In the genomic region with DNA sequence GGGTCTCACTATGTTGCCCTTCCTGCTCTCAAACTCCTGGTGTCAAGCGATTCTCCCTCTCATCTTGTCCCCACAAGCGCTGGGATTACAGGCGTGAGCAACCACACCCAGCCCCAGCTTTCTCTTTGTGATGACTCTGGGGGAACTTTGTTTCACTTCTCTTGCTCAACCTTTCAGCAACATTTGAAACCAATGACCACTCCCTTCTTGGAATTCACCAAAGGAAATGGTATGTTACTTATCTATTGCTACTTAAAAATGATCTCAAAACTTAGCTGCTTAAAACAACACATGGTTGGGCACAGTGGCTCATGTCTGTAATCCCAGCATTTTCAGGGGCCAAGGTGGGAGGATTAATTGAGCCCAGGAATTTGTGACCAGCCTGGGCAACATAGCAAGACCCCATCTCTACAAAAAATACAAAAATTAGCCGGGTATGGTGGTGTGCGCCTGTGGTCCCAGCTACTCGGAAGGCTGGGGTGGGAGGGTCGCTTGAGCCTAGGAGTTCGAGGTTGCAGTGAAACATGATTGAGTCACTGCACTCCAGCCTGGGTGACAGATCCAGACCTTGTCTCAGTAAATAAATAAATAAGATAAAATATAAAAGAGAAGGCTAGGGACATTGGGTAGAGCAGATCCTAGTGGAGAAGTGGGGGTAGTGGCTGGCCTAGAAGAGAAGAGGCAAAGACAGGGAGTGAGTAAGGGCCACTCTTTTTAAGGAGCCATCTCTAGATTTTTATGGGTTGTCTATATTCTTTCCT, we compare ENCODE assay signal across 11 cellular contexts. TPM values are rescaled to one million over a fixed set of nuclear protein-coding genes. Genes with fewer than 3 reads are reported as not detected.
DNase-seq lines count a peak whose midpoint lies in the region; ATAC-seq and TF ChIP-seq lines count a peak whose summit lies in the region.
"Had no signal": no experiment of that assay in that cellular context is flagged by ENCODE, and none has a peak within 500 bp of the region (broad histone marks: within the 10 kb centered on the region; RNA-seq: fewer than 3 reads in every experiment).

No MANE protein-coding gene starts in this region.

- TF ChIP-seq EP300 in gastroesophageal sphincter (IDR thresholded peaks at IDR 0.05): no peak
- no peak for TF ChIP-seq EP300 in suprapubic skin (IDR thresholded peaks at IDR 0.05)

- TF ChIP-seq POLR2A in gastroesophageal sphincter (IDR thresholded peaks at IDR 0.05): no peak
- no peak for TF ChIP-seq POLR2A in suprapubic skin (IDR thresholded peaks at IDR 0.05)

- intact Hi-C loops in activated CD8-positive, alpha-beta T cell treated with anti-CD3 and anti-CD28 coated beads for 36 hours (cut with micrococcal nuclease): no loop called here

- H3K36me3 Mint-ChIP-seq in activated T-cell treated with anti-CD3 and anti-CD28 coated beads, Interleukin-2, amount 50 U/mL, for 4 hours (ENCODE audit: insufficient read depth): no peaks in the 10 kb centered on the region
- H3K36me3 Mint-ChIP-seq in activated CD8-positive, alpha-beta T cell treated with anti-CD3 and anti-CD28 coated beads for 36 hours (ENCODE audit: low read depth): no peaks in the 10 kb centered on the region

- no peaks in the 10 kb centered on the region for H3K9me3 Mint-ChIP-seq in activated T-cell treated with anti-CD3 and anti-CD28 coated beads, Interleukin-2, amount 50 U/mL, for 4 hours
- H3K9me3 Mint-ChIP-seq in activated CD8-positive, alpha-beta T cell treated with anti-CD3 and anti-CD28 coated beads for 36 hours: no peaks in the 10 kb centered on the region

- H3K27me3 Mint-ChIP-seq in activated T-cell treated with anti-CD3 and anti-CD28 coated beads, Interleukin-2, amount 50 U/mL, for 4 hours (ENCODE audit: low read depth): no peaks in the 10 kb centered on the region
- no peaks in the 10 kb centered on the region for H3K27me3 Mint-ChIP-seq in activated CD8-positive, alpha-beta T cell treated with anti-CD3 and anti-CD28 coated beads for 36 hours

- H3K27me3 ChIP-seq in gastroesophageal sphincter (no peaks in the 10 kb centered on the region), suprapubic skin (no peaks in the 10 kb centered on the region)
- H3K27me3 ChIP-seq: BLaER1, body of pancreas, Peyer's patch had no signal

- H3K4me3 Mint-ChIP-seq in activated T-cell treated with anti-CD3 and anti-CD28 coated beads, Interleukin-2, amount 50 U/mL, for 4 hours: no peak overlapping the region
- H3K4me3 Mint-ChIP-seq in activated CD8-positive, alpha-beta T cell treated with anti-CD3 and anti-CD28 coated beads for 36 hours: no peak overlapping the region

- H3K27ac Mint-ChIP-seq in activated CD8-positive, alpha-beta T cell treated with anti-CD3 and anti-CD28 coated beads for 36 hours: peak overlapping the region; percentile 86

- peaks cover 13% of the 10 kb centered on the region for H3K4me1 Mint-ChIP-seq in activated T-cell treated with anti-CD3 and anti-CD28 coated beads, Interleukin-2, amount 50 U/mL, for 4 hours (ENCODE audit: low read depth)
- H3K4me1 Mint-ChIP-seq in activated CD8-positive, alpha-beta T cell treated with anti-CD3 and anti-CD28 coated beads for 36 hours (ENCODE audit: low read depth): peaks cover 17% of the 10 kb centered on the region

- H3K4me3 ChIP-seq in gastroesophageal sphincter: no peak overlapping the region
- H3K4me3 ChIP-seq in suprapubic skin: no peak overlapping the region
- H3K4me3 ChIP-seq: BLaER1, body of pancreas, Peyer's patch had no signal

- H3K36me3 ChIP-seq in gastroesophageal sphincter (no peaks in the 10 kb centered on the region), suprapubic skin (no peaks in the 10 kb centered on the region)
- H3K36me3 ChIP-seq: BLaER1, Peyer's patch had no signal

- POLR2A ChIA-PET in activated CD8-positive, alpha-beta T cell treated with anti-CD3 and anti-CD28 coated beads for 36 hours (lab: Charles Lee): interaction anchor here (0.5 to 2.5 kb wide), 6 partner anchors 10 to 85 kb away, joined by 3 to 10 read pairs (median 3); a partner anchor contains a TSS

- DNase-seq in activated T-cell treated with anti-CD3 and anti-CD28 coated beads, Interleukin-2, amount 50 U/mL, for 4 hours: no peak
- DNase-seq in activated T-cell treated with anti-CD3 and anti-CD28 coated beads, Interleukin-2, amount 50 U/mL, for 1 hour: no peak
- DNase-seq in activated CD8-positive, alpha-beta T cell treated with anti-CD3 and anti-CD28 coated beads for 36 hours: peak; percentile 59
- peak in 1 of 2 donors; percentile 74 for DNase-seq in suprapubic skin (ENCODE audit: low spot score in 2 of 2)
- DNase-seq in T1000 (lab: John Stamatoyannopoulos, UW): no peak
- no peak for DNase-seq in DMS79 treated with DMSO at 0.1 percent for 48 hours (lab: John Stamatoyannopoulos, UW)

- CTCF ChIA-PET in activated CD8-positive, alpha-beta T cell treated with anti-CD3 and anti-CD28 coated beads for 36 hours (lab: Charles Lee): interaction anchor here (1.0 to 2.6 kb wide), 8 partner anchors 11 to 610 kb away, joined by 3 to 14 read pairs (median 4); a partner anchor contains a TSS

- H3K9me3 ChIP-seq in gastroesophageal sphincter (no peaks in the 10 kb centered on the region), suprapubic skin (no peaks in the 10 kb centered on the region)
- H3K9me3 ChIP-seq: BLaER1, body of pancreas, Peyer's patch had no signal

- 74 to 95% methylated on average over 3 to 8 of the region's 8 CpGs for WGBS in gastroesophageal sphincter (ENCODE audit: low coverage in 1 of 2), 2 donors
- 61% methylated on average over 8 of the region's 8 CpGs for WGBS in suprapubic skin

- TF ChIP-seq CTCF in activated CD8-positive, alpha-beta T cell treated with anti-CD3 and anti-CD28 coated beads for 36 hours (IDR thresholded peaks at IDR 0.05): no peak
- TF ChIP-seq CTCF in gastroesophageal sphincter (IDR thresholded peaks at IDR 0.05): no peak
- no peak for TF ChIP-seq CTCF in suprapubic skin (IDR thresholded peaks at IDR 0.05)

- H3K4me1 ChIP-seq in gastroesophageal sphincter (no peaks in the 10 kb centered on the region), suprapubic skin (peaks cover 27% of the 10 kb centered on the region)
- H3K4me1 ChIP-seq: body of pancreas, Peyer's patch had no signal

- peak; percentile 70 to 79 for ATAC-seq in activated T-cell treated with anti-CD3 and anti-CD28 coated beads, Interleukin-2, amount 50 U/mL, for 4 hours
- ATAC-seq in activated CD8-positive, alpha-beta T cell treated with anti-CD3 and anti-CD28 coated beads for 36 hours: peak; percentile 82
- peak; percentile 70 for ATAC-seq in gastroesophageal sphincter
- no peak for ATAC-seq in GM19023 (IDR thresholded peaks at IDR 0.05; ENCODE audit: unreplicated experiment)
- ATAC-seq: body of pancreas had no signal

- H3K27ac ChIP-seq in gastroesophageal sphincter (peak overlapping the region in 1 of 4 donors; percentile 29), suprapubic skin (peak overlapping the region; percentile 81)
- H3K27ac ChIP-seq: Peyer's patch had no signal

RNA-seq across cellular contexts. Expression of a gene that starts 10.3 kb away (rescaled TPM):
- 100 to 1,000 TPM; 144 to 163 (median 151) TPM for total RNA-seq in activated T-cell treated with anti-CD3 and anti-CD28 coated beads, Interleukin-2, amount 50 U/mL, for 4 hours
- total RNA-seq in activated CD8-positive, alpha-beta T cell treated with anti-CD3 and anti-CD28 coated beads for 36 hours: 100 to 1,000 TPM; 114 to 118 TPM
- 10 to 100 TPM; 64.6 to 95.8 (median 74.0) TPM for total RNA-seq in gastroesophageal sphincter
- total RNA-seq in suprapubic skin: 10 to 100 TPM; 77.1 to 95.3 (median 88.6) TPM

RNA-seq across cellular contexts. Expression of a gene that starts 39.5 kb away (rescaled TPM):
- total RNA-seq in activated T-cell treated with anti-CD3 and anti-CD28 coated beads, Interleukin-2, amount 50 U/mL, for 4 hours: 10 to 100 TPM; 62.3 to 74.9 (median 68.6) TPM
- 10 to 100 TPM; 54.5 to 57.8 TPM for total RNA-seq in activated CD8-positive, alpha-beta T cell treated with anti-CD3 and anti-CD28 coated beads for 36 hours
- 10 to 100 TPM; 25.3 to 35.7 (median 30.2) TPM for total RNA-seq in gastroesophageal sphincter
- 10 to 100 TPM; 25.1 to 34.5 (median 32.7) TPM for total RNA-seq in suprapubic skin

RNA-seq across cellular contexts. Expression of a gene that starts 55.4 kb away (rescaled TPM):
- 100 to 1,000 TPM; 606 to 623 (median 610) TPM for total RNA-seq in activated T-cell treated with anti-CD3 and anti-CD28 coated beads, Interleukin-2, amount 50 U/mL, for 4 hours
- total RNA-seq in activated CD8-positive, alpha-beta T cell treated with anti-CD3 and anti-CD28 coated beads for 36 hours: 100 to 1,000 TPM; 453 to 454 TPM
- 100 to 1,000 TPM; 420 to 667 (median 590) TPM for total RNA-seq in gastroesophageal sphincter
- 100 to 1,000 TPM; 361 to 504 (median 408) TPM for total RNA-seq in suprapubic skin
